ENCODE assay signal across 9 cellular contexts in the genomic region with DNA sequence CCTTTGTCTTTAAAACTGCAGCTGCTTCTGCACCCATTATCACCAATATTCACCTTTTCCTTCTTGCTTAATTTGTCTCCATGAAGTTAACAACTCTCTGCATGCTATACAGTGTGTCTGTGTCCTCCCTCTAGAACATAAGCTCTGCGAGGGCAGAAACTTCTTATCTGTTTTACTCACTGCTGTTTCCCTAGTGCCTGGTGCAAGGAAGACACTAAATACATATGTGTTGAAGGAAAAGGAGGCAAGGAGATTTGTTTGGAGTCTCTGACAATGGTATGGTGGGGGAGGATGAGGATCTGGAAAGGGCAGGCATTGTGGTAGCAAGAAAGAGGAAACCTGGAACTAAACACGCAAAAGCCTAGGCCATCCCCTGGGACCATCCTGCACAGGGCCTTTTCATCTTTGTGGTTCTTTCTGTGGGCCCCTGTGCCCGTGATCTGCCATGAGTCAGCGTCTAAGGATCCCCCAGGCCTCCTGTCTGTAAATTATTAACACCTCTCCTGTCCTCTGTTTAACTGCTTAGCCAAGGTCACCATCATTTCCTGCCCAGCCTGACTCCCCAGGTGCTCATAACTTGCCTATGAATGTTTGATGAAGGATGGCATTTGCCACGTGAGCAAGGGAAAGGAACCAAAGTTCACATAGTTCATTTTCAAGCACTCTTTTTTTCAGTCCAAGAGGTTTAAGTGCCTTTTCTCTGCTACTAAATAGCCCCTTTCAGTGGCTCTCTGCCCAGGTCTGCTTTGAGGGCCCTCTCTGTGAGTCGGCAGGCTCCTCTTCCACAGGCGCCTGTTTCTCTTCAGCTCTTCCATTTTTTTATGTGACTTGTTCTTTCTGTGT.
DNase-seq lines count a peak whose midpoint lies in the region; ATAC-seq, FAIRE-seq and TF ChIP-seq lines count a peak whose summit lies in the region.
"Had no signal": no experiment of that assay in that cellular context is flagged by ENCODE, and none has a peak within 500 bp of the region (broad histone marks: within the 10 kb centered on the region; RNA-seq: fewer than 3 reads in every experiment).

No MANE protein-coding gene starts in this region.

- H3K4me1 Mint-ChIP-seq in type B pancreatic cell (ENCODE audit: unreplicated experiment): peaks cover 47% of the 10 kb centered on the region

- peak; percentile 76 for DNase-seq in bronchial epithelial cell (ENCODE audit: low read depth)
- no peak for DNase-seq in type B pancreatic cell (ENCODE audit: extremely low spot score, unreplicated experiment)
- DNase-seq in OCI-LY7 (ENCODE audit: low spot score): no peak
- no peak for DNase-seq in central memory CD4-positive, alpha-beta T cell
- no peak for DNase-seq in posterior cingulate gyrus

- no peak overlapping the region for H3K4me2 ChIP-seq in OCI-LY7 (ENCODE audit: low read length)

- H3K4me1 ChIP-seq in ACC112 (ENCODE audit: control insufficient read depth, insufficient read depth, low read length, unreplicated experiment) (peaks cover 26% of the 10 kb centered on the region), OCI-LY7 (ENCODE audit: insufficient read depth, low read length, poor library complexity, severe bottlenecking) (no peaks in the 10 kb centered on the region)

- H3K79me2 ChIP-seq in ACC112 (ENCODE audit: control insufficient read depth, insufficient read depth, low read length, unreplicated experiment) (no peaks in the 10 kb centered on the region), OCI-LY7 (ENCODE audit: insufficient read depth, low read depth, low read length) (no peaks in the 10 kb centered on the region)

- peak overlapping the region; percentile 49; the same call in 1 of the 2 replicates for H3K27ac ChIP-seq in ACC112 (ENCODE audit: low read depth, low read length)
- H3K27ac ChIP-seq in OCI-LY7 (ENCODE audit: low read depth, low read length, poor library complexity, severe bottlenecking): no peak overlapping the region
- H3K27ac ChIP-seq: neutrophil had no signal

- POLR2A ChIA-PET in OCI-LY7 (lab: Charles Lee): no interaction called here

- no peaks in the 10 kb centered on the region for H3K9me3 ChIP-seq in OCI-LY7 (ENCODE audit: low read length)
- H3K9me3 ChIP-seq: neutrophil had no signal

- H3K9me3 Mint-ChIP-seq in type B pancreatic cell: peaks cover 6% of the 10 kb centered on the region

- CTCF ChIA-PET in OCI-LY7 (lab: Charles Lee; ENCODE audit: unreplicated experiment): no interaction called here

- no peaks in the 10 kb centered on the region for H3K36me3 ChIP-seq in ACC112 (ENCODE audit: insufficient read depth, low read length)
- no peaks in the 10 kb centered on the region for H3K36me3 ChIP-seq in bronchial epithelial cell (ENCODE audit: control insufficient read depth, insufficient read depth, low read length)
- H3K36me3 ChIP-seq in OCI-LY7 (ENCODE audit: insufficient read depth, low read length): no peaks in the 10 kb centered on the region
- H3K36me3 ChIP-seq: neutrophil had no signal

- H3K36me3 Mint-ChIP-seq in type B pancreatic cell: no peaks in the 10 kb centered on the region

- H4K20me1 ChIP-seq in OCI-LY7 (ENCODE audit: insufficient read depth, low read length): no peaks in the 10 kb centered on the region

- intact Hi-C loops in OCI-LY7 (cut with micrococcal nuclease; ENCODE audit: unreplicated experiment) (no loop called here), posterior cingulate gyrus (cut with DNase I) (no loop called here)

- H3K27ac Mint-ChIP-seq in type B pancreatic cell: peak overlapping the region; percentile 88

- H3K9me2 ChIP-seq in OCI-LY7 (ENCODE audit: insufficient read depth, low read length): no peaks in the 10 kb centered on the region

- no peak for TF ChIP-seq CTCF in bronchial epithelial cell (IDR thresholded peaks at IDR 0.05; ENCODE audit: insufficient read depth, low read length, severe bottlenecking)
- TF ChIP-seq CTCF in type B pancreatic cell (conservative IDR thresholded peaks at IDR 0.05): no peak
- no peak for TF ChIP-seq CTCF in OCI-LY7 (conservative IDR thresholded peaks at IDR 0.05; ENCODE audit: low read length)

- peak overlapping the region; percentile 35 for H3K4me3 Mint-ChIP-seq in type B pancreatic cell

- no peaks in the 10 kb centered on the region for H3K27me3 Mint-ChIP-seq in type B pancreatic cell

- H2AFZ ChIP-seq in ACC112 (ENCODE audit: low read length, unreplicated experiment) (peak overlapping the region; percentile 32), OCI-LY7 (ENCODE audit: low read length) (no peak overlapping the region)

- no TSS peak for BruUV-seq in OCI-LY7 (replicated peaks; lab: Mats Ljungman, UMichigan)

- no peak for FAIRE-seq in bronchial epithelial cell (lab: Jason Lieb, UNC)

- H3K4me3 ChIP-seq in ACC112 (ENCODE audit: low read depth, low read length) (no peak overlapping the region), bronchial epithelial cell (ENCODE audit: low read depth, low read length) (no peak overlapping the region), OCI-LY7 (ENCODE audit: low read depth, low read length, poor library complexity, severe bottlenecking) (no peak overlapping the region)

- H3K27me3 ChIP-seq in ACC112 (ENCODE audit: insufficient read depth, low read length): peaks cover 17% of the 10 kb centered on the region
- no peaks in the 10 kb centered on the region for H3K27me3 ChIP-seq in bronchial epithelial cell (ENCODE audit: control insufficient read depth, insufficient read depth, low read length)
- H3K27me3 ChIP-seq: neutrophil had no signal

- peak; percentile 87 for ATAC-seq in GM19467 (IDR thresholded peaks at IDR 0.05; ENCODE audit: unreplicated experiment)
- peak; percentile 94 for ATAC-seq in HG03571 (IDR thresholded peaks at IDR 0.05; ENCODE audit: unreplicated experiment)
